12 cellular contexts compared by ENCODE assay signal in the genomic region with DNA sequence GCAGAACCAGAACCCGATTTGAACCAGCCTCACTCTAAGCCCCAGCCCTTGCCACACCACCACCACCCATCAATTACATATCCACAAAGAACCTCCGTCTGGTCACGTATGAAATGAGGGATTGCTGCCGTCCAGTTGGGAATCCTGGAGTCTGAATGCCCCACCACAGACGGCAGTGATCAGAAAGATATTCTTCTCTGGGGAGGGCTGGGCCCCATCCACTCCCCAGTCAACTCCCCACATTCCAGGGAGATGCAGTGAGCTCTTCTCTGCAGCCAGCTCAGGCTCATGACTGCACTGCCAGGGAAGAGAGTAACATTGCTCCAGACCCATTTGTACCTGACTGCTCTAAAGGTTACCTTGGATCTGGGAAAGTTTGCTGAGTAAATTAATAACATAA.
"Had no signal": no experiment of that assay in that cellular context is flagged by ENCODE, and none has a peak within 500 bp of the region (broad histone marks: within the 10 kb centered on the region; RNA-seq: fewer than 3 reads in every experiment).

No MANE protein-coding gene starts in this region.

- H3K36me3 Mint-ChIP-seq: immature natural killer cell; natural killer cell treated with Interleukin-12 subunit alpha and Interleukin-12 subunit beta and Interleukin-15 and Interleukin-18, amount 100 ng/mL, for 72 hours had no signal

- H3K9me3 Mint-ChIP-seq: activated CD8-positive, alpha-beta T cell treated with anti-CD3 and anti-CD28 coated beads for 36 hours; activated T-helper 2 cell treated with anti-CD3 and anti-CD28 coated beads, Interferon-gamma antibody, Interleukin-2, Interleukin-4, amounts not matched to agents 10 μg/mL and 5 μg/mL and 100 μg/mL, durations not matched to agents 14 hours and 24 hours and 36 hours; effector memory CD8-positive, alpha-beta T cell; immature natural killer cell; natural killer cell treated with Interleukin-12 subunit alpha and Interleukin-12 subunit beta and Interleukin-15 and Interleukin-18, amount 100 ng/mL, for 72 hours; stimulated activated naive CD8-positive, alpha-beta T cell treated with anti-CD3 and anti-CD28 coated beads, Interleukin-15, amount 100 ng/mL, for 72 hours had no signal

- ATAC-seq: activated CD8-positive, alpha-beta T cell treated with anti-CD3 and anti-CD28 coated beads for 36 hours; effector memory CD8-positive, alpha-beta T cell; natural killer cell treated with Interleukin-12 subunit alpha and Interleukin-12 subunit beta and Interleukin-15 and Interleukin-18, amount 100 ng/mL, for 72 hours; stimulated activated naive CD8-positive, alpha-beta T cell treated with anti-CD3 and anti-CD28 coated beads, Interleukin-15, amount 100 ng/mL, for 72 hours had no signal

- H3K4me3 Mint-ChIP-seq: activated CD8-positive, alpha-beta T cell treated with anti-CD3 and anti-CD28 coated beads for 36 hours; effector memory CD8-positive, alpha-beta T cell; immature natural killer cell; natural killer cell treated with Interleukin-12 subunit alpha and Interleukin-12 subunit beta and Interleukin-15 and Interleukin-18, amount 100 ng/mL, for 72 hours; stimulated activated naive CD8-positive, alpha-beta T cell treated with anti-CD3 and anti-CD28 coated beads, Interleukin-15, amount 100 ng/mL, for 72 hours had no signal

- H3K27ac Mint-ChIP-seq: activated CD8-positive, alpha-beta T cell treated with anti-CD3 and anti-CD28 coated beads for 36 hours; activated T-helper 2 cell treated with anti-CD3 and anti-CD28 coated beads, Interferon-gamma antibody, Interleukin-2, Interleukin-4, amounts not matched to agents 10 μg/mL and 5 μg/mL and 100 μg/mL, durations not matched to agents 14 hours and 24 hours and 36 hours; effector memory CD8-positive, alpha-beta T cell had no signal

- DNase-seq: activated CD8-positive, alpha-beta memory T cell treated with anti-CD3 and anti-CD28 coated beads, Interleukin-2, amount 50 U/mL, for 4 hours; activated CD8-positive, alpha-beta T cell treated with anti-CD3 and anti-CD28 coated beads for 36 hours; activated naive CD4-positive, alpha-beta T cell treated with anti-CD3 and anti-CD28 coated beads, Interleukin-2, amount 50 U/mL, for 16 hours; amygdala; brain microvascular endothelial cell; effector memory CD8-positive, alpha-beta T cell; immature natural killer cell; mammary epithelial cell; stimulated activated CD4-positive, alpha-beta T cell treated with anti-CD3 and anti-CD28 coated beads, Interleukin-4, amount 100 ng/mL, for 4 hours; stimulated activated naive CD8-positive, alpha-beta T cell treated with anti-CD3 and anti-CD28 coated beads, Interleukin-15, amount 100 ng/mL, for 72 hours had no signal

- H3K27me3 Mint-ChIP-seq: activated CD8-positive, alpha-beta T cell treated with anti-CD3 and anti-CD28 coated beads for 36 hours; effector memory CD8-positive, alpha-beta T cell; natural killer cell treated with Interleukin-12 subunit alpha and Interleukin-12 subunit beta and Interleukin-15 and Interleukin-18, amount 100 ng/mL, for 72 hours; stimulated activated naive CD8-positive, alpha-beta T cell treated with anti-CD3 and anti-CD28 coated beads, Interleukin-15, amount 100 ng/mL, for 72 hours had no signal
